1 cellular context compared by ENCODE assay signal in genomic region chr12:55927588-55928502, GRCh38.
A peak's percentile ranks its signal among the peaks of the same experiment; 100 is the strongest.
TF ChIP-seq lines count a peak whose summit lies in the region.

TSS of gene PYM1 (minus strand) at chr12:55927894. CDS start at chr12:55927761, 133 bp downstream.

TF ChIP-seq in K562, 482 proteins besides CTCF, POLR2A, EP300 and RAD21 (continued from another document and continues in another):
- TF ChIP-seq DEAF1 (CRISPR knock-in tag; IDR thresholded peaks at IDR 0.05): no peak
- TF ChIP-seq MYBL2 (IDR thresholded peaks at IDR 0.05; ENCODE audit: low read depth): no peak
- no peak for TF ChIP-seq MYBL2 (CRISPR knock-in tag; IDR thresholded peaks at IDR 0.05; ENCODE audit: borderline replicate concordance)
- no peak for TF ChIP-seq ZNF124 (CRISPR knock-in tag; IDR thresholded peaks at IDR 0.05)
- TF ChIP-seq SIN3A (IDR thresholded peaks at IDR 0.05; ENCODE audit: borderline replicate concordance in 2 of 2, control insufficient read depth in 1 of 2, low read depth in 2 of 2, low read length in 2 of 2): peak in 1 of 2 experiments; percentile 27; a peak in 1 of 4 replicates
- no peak for TF ChIP-seq SMAD2 (IDR thresholded peaks at IDR 0.05; ENCODE audit: low read depth, low read length)
- no peak for TF ChIP-seq ADNP (tag; IDR thresholded peaks at IDR 0.05)
- no peak for TF ChIP-seq U2AF1 (optimal IDR thresholded peaks at IDR 0.05; ENCODE audit: low read depth, low read length)
- TF ChIP-seq PRPF4 (IDR thresholded peaks at IDR 0.05; ENCODE audit: insufficient read depth, low read depth, low read length, poor library complexity, severe bottlenecking): no peak
- no peak for TF ChIP-seq CBFB (CRISPR knock-in tag; IDR thresholded peaks at IDR 0.05)
- TF ChIP-seq SRSF1 (IDR thresholded peaks at IDR 0.05; ENCODE audit: low read depth, low read length): no peak
- no peak; the same call in 1 of the 2 replicates for TF ChIP-seq RB1 (IDR thresholded peaks at IDR 0.05; ENCODE audit: low read depth)
- TF ChIP-seq SOX6 (IDR thresholded peaks at IDR 0.05): no peak
- TF ChIP-seq CCAR2 (IDR thresholded peaks at IDR 0.05; ENCODE audit: low read depth, low read length): no peak
- TF ChIP-seq MED1 (CRISPR knock-in tag; IDR thresholded peaks at IDR 0.05; ENCODE audit: borderline replicate concordance): no peak
- no peak for TF ChIP-seq CREBBP (IDR thresholded peaks at IDR 0.05; ENCODE audit: low read depth, low read length)
- TF ChIP-seq ZNF398 (CRISPR knock-in tag; IDR thresholded peaks at IDR 0.05): no peak
- TF ChIP-seq COPS2 (conservative IDR thresholded peaks at IDR 0.05): no peak
- no peak for TF ChIP-seq KDM4B (IDR thresholded peaks at IDR 0.05; ENCODE audit: borderline replicate concordance in 2 of 2, low read depth in 1 of 2)
- TF ChIP-seq FOXM1 (IDR thresholded peaks at IDR 0.05; ENCODE audit: low read depth): no peak
- TF ChIP-seq FOXM1 (CRISPR knock-in tag; IDR thresholded peaks at IDR 0.05; ENCODE audit: low read depth): 0 out of 2 replicates have a peak, but pooled peaks have one; percentile 8
- no peak for TF ChIP-seq ZBTB5 (IDR thresholded peaks at IDR 0.05)
- TF ChIP-seq ZNF431 (CRISPR knock-in tag; IDR thresholded peaks at IDR 0.05): no peak
- TF ChIP-seq LCOR (CRISPR knock-in tag; IDR thresholded peaks at IDR 0.05): peak; percentile 78
- no peak for TF ChIP-seq CUX1 (CRISPR knock-in tag; IDR thresholded peaks at IDR 0.05)
- TF ChIP-seq RBM22 (IDR thresholded peaks at IDR 0.05; ENCODE audit: low read depth, low read length, poor library complexity, severe bottlenecking): peak; percentile 25
- TF ChIP-seq NFIC (IDR thresholded peaks at IDR 0.05): peak; percentile 86
- TF ChIP-seq KLF1 (tag; IDR thresholded peaks at IDR 0.05): no peak
- TF ChIP-seq MNT (conservative IDR thresholded peaks at IDR 0.05): peak in 1 of 2 experiments; percentile 17; a peak in 2 of 4 replicates
- no peak for TF ChIP-seq ZFP91 (CRISPR knock-in tag; IDR thresholded peaks at IDR 0.05)
- TF ChIP-seq GATAD2B (IDR thresholded peaks at IDR 0.05; ENCODE audit: borderline replicate concordance): no peak
- TF ChIP-seq HNRNPK (IDR thresholded peaks at IDR 0.05; ENCODE audit: low read depth, low read length, poor library complexity, severe bottlenecking): no peak
- TF ChIP-seq HLTF (IDR thresholded peaks at IDR 0.05): no peak; the same call in 1 of the 2 replicates
- peak in 1 of 2 experiments; percentile 78; a peak in 3 of 4 replicates for TF ChIP-seq MAZ (CRISPR knock-in tag; conservative IDR thresholded peaks at IDR 0.05 in 1 of 2, IDR thresholded peaks at IDR 0.05 in 1 of 2)
- TF ChIP-seq HDAC2 (IDR thresholded peaks at IDR 0.05): 0 out of 2 replicates have a peak, but pooled peaks have one; percentile 24
- TF ChIP-seq ZNF778 (CRISPR knock-in tag; IDR thresholded peaks at IDR 0.05): no peak
- TF ChIP-seq HMG20A (CRISPR knock-in tag; conservative IDR thresholded peaks at IDR 0.05): no peak
- no peak for TF ChIP-seq ZNF655 (CRISPR knock-in tag; IDR thresholded peaks at IDR 0.05)
- TF ChIP-seq MEF2D (tag; conservative IDR thresholded peaks at IDR 0.05; ENCODE audit: low read depth): no peak
- no peak for TF ChIP-seq ZNF644 (tag; IDR thresholded peaks at IDR 0.05; ENCODE audit: low read depth)
- no peak for TF ChIP-seq ID3 (CRISPR knock-in tag; IDR thresholded peaks at IDR 0.05)
- no peak for TF ChIP-seq ID3 (tag; IDR thresholded peaks at IDR 0.05)
- TF ChIP-seq E2F1 (CRISPR knock-in tag; IDR thresholded peaks at IDR 0.05): no peak; the same call in 1 of the 2 replicates
- TF ChIP-seq SREBF1 (IDR thresholded peaks at IDR 0.05; ENCODE audit: borderline replicate concordance, low read depth, low read length): no peak
- TF ChIP-seq NR4A1 (CRISPR knock-in tag; IDR thresholded peaks at IDR 0.05): no peak
- no peak for TF ChIP-seq NR4A1 (tag; IDR thresholded peaks at IDR 0.05)
- no peak for TF ChIP-seq ZNF174 (CRISPR knock-in tag; IDR thresholded peaks at IDR 0.05)
- no peak for TF ChIP-seq ZNF717 (CRISPR knock-in tag; IDR thresholded peaks at IDR 0.05)
- no peak for TF ChIP-seq ZNF511 (CRISPR knock-in tag; IDR thresholded peaks at IDR 0.05)
- TF ChIP-seq KHSRP (IDR thresholded peaks at IDR 0.05): no peak
